ENCODE assay signal across 11 cellular contexts in the genomic region with DNA sequence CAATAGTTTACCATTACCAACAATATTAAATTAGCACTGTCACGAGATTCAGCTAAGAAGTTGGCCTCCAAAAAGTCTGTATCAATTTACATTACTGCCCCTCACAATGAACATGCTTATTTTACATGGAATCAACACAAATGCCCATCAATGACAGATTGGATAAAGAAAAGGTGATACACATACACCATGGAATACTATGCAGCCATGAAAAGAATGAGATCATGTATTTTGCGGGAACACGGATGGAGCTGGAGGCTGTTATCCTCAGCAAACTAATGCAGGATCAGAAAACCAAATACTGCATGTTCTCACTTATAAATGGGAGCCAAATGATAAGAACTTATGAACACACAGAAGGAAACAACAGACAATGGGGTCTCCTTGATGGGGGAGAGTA.
"Had no signal": no experiment of that assay in that cellular context is flagged by ENCODE, and none has a peak within 500 bp of the region (broad histone marks: within the 10 kb centered on the region; RNA-seq: fewer than 3 reads in every experiment).

No MANE protein-coding gene starts in this region.

- H3K4me1 ChIP-seq: HAP-1 had no signal

- H3K9ac ChIP-seq: GM23248 had no signal

- H3K4me2 ChIP-seq: GM23338 had no signal

- H3K27ac Mint-ChIP-seq: GM23338, H9, HFFc6 had no signal

- ATAC-seq: GM23338, HCT116 had no signal

- H2AFZ ChIP-seq: GM23248, GM23338 had no signal

- FAIRE-seq: H1, H54 had no signal

- H3K27ac ChIP-seq: GM23248 had no signal

- H3K36me3 ChIP-seq: HAP-1 had no signal

- DNase-seq: GM23248, GOT3, H7, H9, HCEC 1CT, HFFc6 had no signal

- H3K9me3 ChIP-seq: HAP-1 had no signal

- H3K9me3 Mint-ChIP-seq: H9 had no signal

- H3K4me3 Mint-ChIP-seq: GM23338, H9, HFFc6 had no signal

- H3K4me3 ChIP-seq: GM23248, GM23338, HAP-1 had no signal
